Comparison of ENCODE assay signal across 13 cellular contexts in the genomic region with DNA sequence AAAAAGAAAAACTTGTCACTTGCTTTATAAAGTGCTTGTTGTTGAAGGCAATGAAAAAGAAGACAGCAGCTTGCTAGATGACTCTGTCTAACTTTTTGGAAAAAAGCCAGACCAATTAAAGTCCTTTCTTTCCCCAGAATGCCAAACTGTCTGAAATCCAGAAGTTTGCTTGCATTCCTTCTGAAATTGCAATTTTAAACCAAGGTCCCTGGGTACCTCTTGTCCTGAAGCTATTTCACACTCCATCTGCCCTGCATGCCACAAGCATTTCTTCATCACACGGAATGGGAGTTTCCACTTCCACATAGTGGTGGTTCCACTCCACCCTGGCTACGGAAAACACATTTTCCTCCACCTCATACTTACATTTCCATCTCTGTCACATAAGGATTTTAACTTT.
DNase-seq lines count a peak whose midpoint lies in the region; ATAC-seq and TF ChIP-seq lines count a peak whose summit lies in the region.
"Had no signal": no experiment of that assay in that cellular context is flagged by ENCODE, and none has a peak within 500 bp of the region (broad histone marks: within the 10 kb centered on the region; RNA-seq: fewer than 3 reads in every experiment).

No MANE protein-coding gene starts in this region.

- intact Hi-C loops in Right ventricle myocardium superior (cut with DNase I) (no loop called here), left ventricle myocardium inferior (cut with micrococcal nuclease) (no loop called here)
- intact Hi-C loops in activated CD4-positive, alpha-beta T cell treated with anti-CD3 and anti-CD28 coated beads, Interleukin-2, amount 10 ng/mL, durations not matched to agents 24 days and 14 days (cut with micrococcal nuclease) = no loop called here

- no peaks in the 10 kb centered on the region for H3K4me1 Mint-ChIP-seq in stimulated activated effector memory CD8-positive, alpha-beta T cell treated with anti-CD3 and anti-CD28 coated beads, Interleukin-12 subunit alpha, Interleukin-12 subunit beta, amount 100 ng/mL, for 72 hours
- no peaks in the 10 kb centered on the region for H3K4me1 Mint-ChIP-seq in activated CD4-positive, alpha-beta T cell treated with anti-CD3 and anti-CD28 coated beads, Interleukin-2, amount 10 ng/mL, durations not matched to agents 24 days and 14 days

- TF ChIP-seq CTCF in left ventricle myocardium inferior (IDR thresholded peaks at IDR 0.05; ENCODE audit: borderline replicate concordance) (no peak), astrocyte of the spinal cord (IDR thresholded peaks at IDR 0.05; ENCODE audit: low read depth, low read length) (no peak), GM13976 (IDR thresholded peaks at IDR 0.05; ENCODE audit: borderline replicate concordance, control extremely low read depth, extremely low read depth, insufficient read depth, missing control alignments) (no peak)

- H3K27me3 ChIP-seq in left ventricle myocardium inferior (ENCODE audit: low read depth) = no peaks in the 10 kb centered on the region

- DNase-seq in Right ventricle myocardium superior (no peak), left ventricle myocardium inferior (no peak), astrocyte of the spinal cord (ENCODE audit: low read depth, low spot score) (peak; percentile 85), kidney glomerular epithelial cell (lab: John Stamatoyannopoulos, UW) (peak; percentile 59), GM13976 (ENCODE audit: low spot score) (no peak), NCI-H2171 (lab: John Stamatoyannopoulos, UW) (no peak)
- no peak for DNase-seq in stimulated activated effector memory CD8-positive, alpha-beta T cell treated with anti-CD3 and anti-CD28 coated beads, Interleukin-12 subunit alpha, Interleukin-12 subunit beta, amount 100 ng/mL, for 72 hours (ENCODE audit: low spot score in 2 of 2)
- DNase-seq in activated CD4-positive, alpha-beta T cell treated with anti-CD3 and anti-CD28 coated beads, Interleukin-2, amount 10 ng/mL, durations not matched to agents 24 days and 14 days = no peak
- DNase-seq: activated T-cell treated with anti-CD3 and anti-CD28 coated beads for 4 hours, AML-193, NCI-H510A treated with DMSO at 0.1 percent for 48 hours had no signal

- no peak overlapping the region for H3K4me3 Mint-ChIP-seq in stimulated activated effector memory CD8-positive, alpha-beta T cell treated with anti-CD3 and anti-CD28 coated beads, Interleukin-12 subunit alpha, Interleukin-12 subunit beta, amount 100 ng/mL, for 72 hours
- H3K4me3 Mint-ChIP-seq in activated CD4-positive, alpha-beta T cell treated with anti-CD3 and anti-CD28 coated beads, Interleukin-2, amount 10 ng/mL, durations not matched to agents 24 days and 14 days = no peak overlapping the region
- H3K4me3 Mint-ChIP-seq: T-helper 2 cell treated with Interferon-gamma antibody and Interleukin-4, amounts not matched to agents 5 μg/mL and 100 μg/mL, for 36 hours had no signal

- peaks cover 12% of the 10 kb centered on the region for H3K36me3 Mint-ChIP-seq in stimulated activated effector memory CD8-positive, alpha-beta T cell treated with anti-CD3 and anti-CD28 coated beads, Interleukin-12 subunit alpha, Interleukin-12 subunit beta, amount 100 ng/mL, for 72 hours
- H3K36me3 Mint-ChIP-seq in activated CD4-positive, alpha-beta T cell treated with anti-CD3 and anti-CD28 coated beads, Interleukin-2, amount 10 ng/mL, durations not matched to agents 24 days and 14 days (ENCODE audit: low read depth) = peaks cover 3% of the 10 kb centered on the region

- no peak overlapping the region for H3K27ac ChIP-seq in left ventricle myocardium inferior (replicated peaks)

- H3K4me3 ChIP-seq in left ventricle myocardium inferior (no peak overlapping the region), astrocyte of the spinal cord (ENCODE audit: low read depth, low read length) (no peak overlapping the region)
- H3K4me3 ChIP-seq: coronary artery had no signal

- H3K9me3 Mint-ChIP-seq in stimulated activated effector memory CD8-positive, alpha-beta T cell treated with anti-CD3 and anti-CD28 coated beads, Interleukin-12 subunit alpha, Interleukin-12 subunit beta, amount 100 ng/mL, for 72 hours = peaks cover 3% of the 10 kb centered on the region
- peaks cover 9% of the 10 kb centered on the region for H3K9me3 Mint-ChIP-seq in activated CD4-positive, alpha-beta T cell treated with anti-CD3 and anti-CD28 coated beads, Interleukin-2, amount 10 ng/mL, durations not matched to agents 24 days and 14 days

- no peak overlapping the region for H3K27ac Mint-ChIP-seq in stimulated activated effector memory CD8-positive, alpha-beta T cell treated with anti-CD3 and anti-CD28 coated beads, Interleukin-12 subunit alpha, Interleukin-12 subunit beta, amount 100 ng/mL, for 72 hours
- H3K27ac Mint-ChIP-seq in activated CD4-positive, alpha-beta T cell treated with anti-CD3 and anti-CD28 coated beads, Interleukin-2, amount 10 ng/mL, durations not matched to agents 24 days and 14 days = no peak overlapping the region
- H3K27ac Mint-ChIP-seq: T-helper 2 cell treated with Interferon-gamma antibody and Interleukin-4, amounts not matched to agents 5 μg/mL and 100 μg/mL, for 36 hours had no signal

- in situ Hi-C loops in astrocyte of the spinal cord (cut with HindIII; ENCODE audit: low sequenced_read_pairs) (no loop called here), GM13976 (cut with MboI; ENCODE audit: low sequenced_read_pairs, unreplicated experiment) (no loop called here)

- no peaks in the 10 kb centered on the region for H3K27me3 Mint-ChIP-seq in activated CD4-positive, alpha-beta T cell treated with anti-CD3 and anti-CD28 coated beads, Interleukin-2, amount 10 ng/mL, durations not matched to agents 24 days and 14 days

- peak; percentile 69 for ATAC-seq in Right ventricle myocardium superior (ENCODE audit: poor library complexity)
- no peak for ATAC-seq in stimulated activated effector memory CD8-positive, alpha-beta T cell treated with anti-CD3 and anti-CD28 coated beads, Interleukin-12 subunit alpha, Interleukin-12 subunit beta, amount 100 ng/mL, for 72 hours

- H3K4me1 ChIP-seq in left ventricle myocardium inferior = no peaks in the 10 kb centered on the region

- peaks cover 11% of the 10 kb centered on the region for H3K36me3 ChIP-seq in left ventricle myocardium inferior

- H3K9me3 ChIP-seq in left ventricle myocardium inferior (replicated peaks) = peaks cover 15% of the 10 kb centered on the region

Comparison
In these comparisons a context has a peak if more than half of its experiments do, and no peak if none do; other contexts are left out.
1. DNase-seq: peak in astrocyte of the spinal cord (single experiment) and kidney glomerular epithelial cell (single experiment); none in Right ventricle myocardium superior (single experiment), left ventricle myocardium inferior (single experiment), stimulated activated effector memory CD8-positive, alpha-beta T cell treated with anti-CD3 and anti-CD28 coated beads, Interleukin-12 subunit alpha, Interleukin-12 subunit beta, amount 100 ng/mL, for 72 hours (0 of 2), GM13976 (single experiment), activated CD4-positive, alpha-beta T cell treated with anti-CD3 and anti-CD28 coated beads, Interleukin-2, amount 10 ng/mL, durations not matched to agents 24 days and 14 days (single experiment) and NCI-H2171 (single experiment).